16 cellular contexts compared by ENCODE assay signal in genomic region chr18:4256786-4257417, GRCh38.
A peak's percentile ranks its signal among the peaks of the same experiment; 100 is the strongest.
DNase-seq lines count a peak whose midpoint lies in the region; ATAC-seq, FAIRE-seq and TF ChIP-seq lines count a peak whose summit lies in the region.
"Had no signal": no experiment of that assay in that cellular context is flagged by ENCODE, and none has a peak within 500 bp of the region (broad histone marks: within the 10 kb centered on the region; RNA-seq: fewer than 3 reads in every experiment).

No MANE protein-coding gene starts in this region.

- H3K9me3 ChIP-seq in MG63 (no peaks in the 10 kb centered on the region), tibial artery (no peaks in the 10 kb centered on the region)
- H3K9me3 ChIP-seq: BLaER1, HAP-1 had no signal

- H3K4me1 ChIP-seq in tibial artery = no peaks in the 10 kb centered on the region
- H3K4me1 ChIP-seq: BLaER1, HAP-1 had no signal

- H3K36me3 ChIP-seq in MG63 (no peaks in the 10 kb centered on the region), tibial artery (no peaks in the 10 kb centered on the region)
- H3K36me3 ChIP-seq: BLaER1, HAP-1 had no signal

- no peak overlapping the region for H3K27ac ChIP-seq in tibial artery
- H3K27ac ChIP-seq: BLaER1, GM23248 had no signal

- H3K27me3 ChIP-seq in MG63 = no peaks in the 10 kb centered on the region
- no peaks in the 10 kb centered on the region for H3K27me3 ChIP-seq in tibial artery
- H3K27me3 ChIP-seq: BLaER1 had no signal

- DNase-seq in MG63 = peak; percentile 5
- DNase-seq in SK-MEL-5 (ENCODE audit: low read depth, low spot score) = peak; percentile 65
- no peak for DNase-seq in urothelium cell line (ENCODE audit: low spot score)
- no peak for DNase-seq in tibial artery
- DNase-seq in putamen (ENCODE audit: low spot score) = no peak
- no peak for DNase-seq in hepatic stellate cell (ENCODE audit: low spot score)
- DNase-seq: DMS153, DMS79, GDM1, GM23248, KBM-7 had no signal

- FAIRE-seq in urothelium cell line (lab: Jason Lieb, UNC) = peak; percentile 90
- FAIRE-seq: A204.1, HTR-8/SVneo had no signal

- in situ Hi-C loops in SK-MEL-5 (cut with HindIII; ENCODE audit: low pct_unique_long_range_greater_than_20kb, low sequenced_read_pairs) = no loop called here

- no peak for TF ChIP-seq CTCF in tibial artery (IDR thresholded peaks at IDR 0.05)

- intact Hi-C loops in tibial artery (cut with DNase I; ENCODE audit: low total_unique reads) = no loop called here

- 0 out of 2 replicates have a peak overlapping the region, but pooled peaks have one; percentile 9 for H3K4me3 ChIP-seq in MG63
- H3K4me3 ChIP-seq in tibial artery = no peak overlapping the region
- H3K4me3 ChIP-seq: BLaER1, GM23248, HAP-1 had no signal

- ATAC-seq in GM18520 (IDR thresholded peaks at IDR 0.05; ENCODE audit: unreplicated experiment) = peak; percentile 27

Comparison
In these comparisons a context has a peak if more than half of its experiments do, and no peak if none do; other contexts are left out.
1. DNase-seq: peak in MG63 (single experiment) and SK-MEL-5 (single experiment); none in urothelium cell line (single experiment), tibial artery (0 of 2), putamen (single experiment) and hepatic stellate cell (single experiment).